In the genomic region with DNA sequence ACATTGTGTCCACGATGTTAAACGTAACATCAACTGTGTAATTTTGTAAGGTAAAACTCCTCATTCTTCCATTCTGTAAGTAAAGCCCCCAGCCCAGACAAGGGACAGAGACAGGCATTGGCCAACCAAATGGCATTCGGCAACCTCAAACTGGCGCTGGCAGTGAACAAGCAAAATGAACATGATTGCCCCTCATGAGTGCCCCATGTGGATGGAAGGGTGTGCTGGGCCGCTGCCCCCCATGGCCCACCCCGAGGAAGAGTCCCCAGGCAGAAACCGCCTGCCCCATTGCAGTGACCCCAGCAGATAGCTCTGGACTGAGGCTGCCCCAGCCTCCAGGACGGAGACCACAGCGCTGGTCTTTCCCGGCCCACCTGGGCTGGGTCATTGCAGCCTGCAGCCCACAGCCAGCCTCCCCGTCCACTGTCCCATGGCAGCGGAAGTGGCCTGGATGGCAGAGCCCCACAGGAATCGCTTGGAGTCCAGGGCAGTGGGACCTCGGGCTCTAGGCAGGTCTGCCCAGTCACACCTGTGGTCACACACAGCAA, we compare ENCODE assay signal across 26 cellular contexts.
A peak's percentile ranks its signal among the peaks of the same experiment; 100 is the strongest.
DNase-seq lines count a peak whose midpoint lies in the region; ATAC-seq and TF ChIP-seq lines count a peak whose summit lies in the region.
"Had no signal": no experiment of that assay in that cellular context is flagged by ENCODE, and none has a peak within 500 bp of the region (broad histone marks: within the 10 kb centered on the region; RNA-seq: fewer than 3 reads in every experiment).

No MANE protein-coding gene starts in this region.

- no peak overlapping the region for H3K4ac ChIP-seq in neuronal stem cell (ENCODE audit: low read length)

- POLR2A ChIA-PET in activated naive CD8-positive, alpha-beta T cell treated with anti-CD3 and anti-CD28 coated beads, Interleukin-2, amount 10 ng/mL, durations not matched to agents 7 days and 5 days (lab: Charles Lee), result no interaction called here

- H3K4me2 ChIP-seq in neuronal stem cell (ENCODE audit: insufficient read depth, low read length, poor library complexity, severe bottlenecking), result no peak overlapping the region
- H3K4me2 ChIP-seq: PC-9 had no signal

- no peak overlapping the region for H4K8ac ChIP-seq in neuronal stem cell (ENCODE audit: low read depth, low read length)

- TF ChIP-seq POLR2A in upper lobe of left lung (IDR thresholded peaks at IDR 0.05), result no peak

- peak; percentile 17 for DNase-seq in activated naive CD8-positive, alpha-beta T cell treated with anti-CD3 and anti-CD28 coated beads, Interleukin-2, amount 10 ng/mL, durations not matched to agents 7 days and 5 days
- DNase-seq in activated naive CD8-positive, alpha-beta T cell treated with anti-CD3 and anti-CD28 coated beads, Interleukin-2, amount 50 U/mL, for 24 hours, result no peak
- no peak for DNase-seq in neuronal stem cell (ENCODE audit: low spot score)
- DNase-seq in upper lobe of left lung, result peak; percentile 14 to 51
- DNase-seq in EL, result no peak
- DNase-seq: activated CD8-positive, alpha-beta memory T cell treated with anti-CD3 and anti-CD28 coated beads, Interleukin-2, amount 50 U/mL, for 48 hours; brain microvascular endothelial cell; GOT3; Kasumi-1; lower lobe of right lung; MV-4-11; NCI-H1694; NCI-H526; PC-9; SW 1271; T1000 had no signal

- H3K79me1 ChIP-seq in neuronal stem cell (ENCODE audit: low read depth, low read length), result peaks cover 15% of the 10 kb centered on the region

- H3K4me3 ChIP-seq in neuronal stem cell (ENCODE audit: low read length in 2 of 2) (no peak overlapping the region), upper lobe of left lung (no peak overlapping the region)
- H3K4me3 ChIP-seq: lower lobe of right lung, mucosa of descending colon, PC-9, tibial artery had no signal

- TF ChIP-seq CTCF in brain (conservative IDR thresholded peaks at IDR 0.05), result no peak
- no peak for TF ChIP-seq CTCF in upper lobe of left lung (IDR thresholded peaks at IDR 0.05)

- WGBS in neuronal stem cell (ENCODE audit: extremely low coverage in 2 of 2, insufficient read length in 2 of 2, insufficient replicate concordance in 1 of 2), 2 donors, result no CpG with 5 or more reads among the region's 14 CpGs
- 85 to 98% methylated on average over 4 to 13 of the region's 14 CpGs for WGBS in upper lobe of left lung, 2 donors

- no peak overlapping the region for H3K18ac ChIP-seq in neuronal stem cell (ENCODE audit: low read length)

- peaks cover 9% of the 10 kb centered on the region for H3K9me3 Mint-ChIP-seq in activated naive CD8-positive, alpha-beta T cell treated with anti-CD3 and anti-CD28 coated beads, Interleukin-2, amount 10 ng/mL, durations not matched to agents 7 days and 5 days
- H3K9me3 Mint-ChIP-seq in activated naive CD8-positive, alpha-beta T cell treated with anti-CD3 and anti-CD28 coated beads, Interleukin-2, amount 50 U/mL, for 24 hours, result peaks cover 13% of the 10 kb centered on the region
- H3K9me3 Mint-ChIP-seq in brain, result peaks cover 9 to 22% (median 17%) of the 10 kb centered on the region in 5 experiments
- H3K9me3 Mint-ChIP-seq: natural killer cell treated with Interleukin-12 subunit alpha and Interleukin-12 subunit beta and Interleukin-15 and Interleukin-18, amount 100 ng/mL, for 72 hours had no signal

- no peak overlapping the region for H3K9ac ChIP-seq in neuronal stem cell (ENCODE audit: low read depth, low read length, poor library complexity)

- H2BK12ac ChIP-seq in neuronal stem cell (ENCODE audit: low read length), result no peak overlapping the region

- H2BK5ac ChIP-seq in neuronal stem cell (ENCODE audit: low read length), result peak overlapping the region; percentile 19

- H3K9me3 ChIP-seq in neuronal stem cell (replicated peaks in 1 of 2; ENCODE audit: control insufficient read depth in 2 of 2, insufficient read depth in 1 of 2, low read depth in 1 of 2, low read length in 2 of 2), result peaks cover 0 to 9% of the 10 kb centered on the region in 2 donors
- no peaks in the 10 kb centered on the region for H3K9me3 ChIP-seq in upper lobe of left lung
- H3K9me3 ChIP-seq: lower lobe of right lung, mucosa of descending colon had no signal

- no peak overlapping the region for H3K4me3 Mint-ChIP-seq in activated naive CD8-positive, alpha-beta T cell treated with anti-CD3 and anti-CD28 coated beads, Interleukin-2, amount 10 ng/mL, durations not matched to agents 7 days and 5 days
- H3K4me3 Mint-ChIP-seq in activated naive CD8-positive, alpha-beta T cell treated with anti-CD3 and anti-CD28 coated beads, Interleukin-2, amount 50 U/mL, for 24 hours, result no peak overlapping the region
- no peak overlapping the region for H3K4me3 Mint-ChIP-seq in brain
- H3K4me3 Mint-ChIP-seq: B cell; natural killer cell treated with Interleukin-12 subunit alpha and Interleukin-12 subunit beta and Interleukin-15 and Interleukin-18, amount 100 ng/mL, for 72 hours; stimulated activated naive CD8-positive, alpha-beta T cell treated with anti-CD3 and anti-CD28 coated beads, Interleukin-15, amount 100 ng/mL, for 72 hours had no signal

- H3K36me3 Mint-ChIP-seq in activated naive CD8-positive, alpha-beta T cell treated with anti-CD3 and anti-CD28 coated beads, Interleukin-2, amount 10 ng/mL, durations not matched to agents 7 days and 5 days, result peaks cover 42% of the 10 kb centered on the region
- H3K36me3 Mint-ChIP-seq in activated naive CD8-positive, alpha-beta T cell treated with anti-CD3 and anti-CD28 coated beads, Interleukin-2, amount 50 U/mL, for 24 hours (ENCODE audit: low read depth), result peaks cover 33% of the 10 kb centered on the region
- peaks cover 49% of the 10 kb centered on the region for H3K36me3 Mint-ChIP-seq in brain

- H3K14ac ChIP-seq in neuronal stem cell (ENCODE audit: low read length), result no peak overlapping the region

- no peaks in the 10 kb centered on the region for H3K27me3 Mint-ChIP-seq in activated naive CD8-positive, alpha-beta T cell treated with anti-CD3 and anti-CD28 coated beads, Interleukin-2, amount 10 ng/mL, durations not matched to agents 7 days and 5 days
- no peaks in the 10 kb centered on the region for H3K27me3 Mint-ChIP-seq in activated naive CD8-positive, alpha-beta T cell treated with anti-CD3 and anti-CD28 coated beads, Interleukin-2, amount 50 U/mL, for 24 hours
- no peaks in the 10 kb centered on the region for H3K27me3 Mint-ChIP-seq in brain
- H3K27me3 Mint-ChIP-seq: B cell; natural killer cell treated with Interleukin-12 subunit alpha and Interleukin-12 subunit beta and Interleukin-15 and Interleukin-18, amount 100 ng/mL, for 72 hours; stimulated activated naive CD8-positive, alpha-beta T cell treated with anti-CD3 and anti-CD28 coated beads, Interleukin-15, amount 100 ng/mL, for 72 hours had no signal

- no peak overlapping the region for H2BK120ac ChIP-seq in neuronal stem cell (ENCODE audit: low read depth, low read length)

- H4K91ac ChIP-seq in neuronal stem cell (ENCODE audit: low read depth, low read length, poor library complexity), result no peak overlapping the region

- H2AFZ ChIP-seq in neuronal stem cell (ENCODE audit: low read length), result no peak overlapping the region
- H2AFZ ChIP-seq: PC-9 had no signal

- H3K36me3 ChIP-seq in neuronal stem cell (replicated peaks in 1 of 2; ENCODE audit: control insufficient read depth in 2 of 2, insufficient read depth in 2 of 2, low read length in 2 of 2) (peaks cover 10 to 27% of the 10 kb centered on the region in 2 donors), upper lobe of left lung (peaks cover 2 to 68% (median 31%) of the 10 kb centered on the region in 4 donors)
- H3K36me3 ChIP-seq: brain microvascular endothelial cell had no signal

- TF ChIP-seq EP300 in upper lobe of left lung (IDR thresholded peaks at IDR 0.05), result no peak

- no peak overlapping the region for H3K27ac ChIP-seq in neuronal stem cell (replicated peaks; ENCODE audit: low read length)
- no peak overlapping the region for H3K27ac ChIP-seq in upper lobe of left lung
- H3K27ac ChIP-seq: brain microvascular endothelial cell, lower lobe of right lung, PC-9, tibial artery had no signal

- peak overlapping the region; percentile 49 for H3K23ac ChIP-seq in neuronal stem cell (ENCODE audit: low read depth, low read length, poor library complexity)

- ATAC-seq in activated naive CD8-positive, alpha-beta T cell treated with anti-CD3 and anti-CD28 coated beads, Interleukin-2, amount 10 ng/mL, durations not matched to agents 7 days and 5 days (ENCODE audit: low read depth), result no peak
- ATAC-seq in activated naive CD8-positive, alpha-beta T cell treated with anti-CD3 and anti-CD28 coated beads, Interleukin-2, amount 50 U/mL, for 24 hours, result no peak
- no peak for ATAC-seq in upper lobe of left lung (ENCODE audit: low FRiP score in 2 of 2)
- no peak for ATAC-seq in GM21737 (IDR thresholded peaks at IDR 0.05; ENCODE audit: unreplicated experiment)
- ATAC-seq in HG02623 (IDR thresholded peaks at IDR 0.05; ENCODE audit: unreplicated experiment), result no peak
- ATAC-seq: HepG2; lower lobe of right lung; mucosa of descending colon; natural killer cell treated with Interleukin-12 subunit alpha and Interleukin-12 subunit beta and Interleukin-15 and Interleukin-18, amount 100 ng/mL, for 72 hours; stimulated activated naive CD8-positive, alpha-beta T cell treated with anti-CD3 and anti-CD28 coated beads, Interleukin-15, amount 100 ng/mL, for 72 hours had no signal

- H3K4me1 Mint-ChIP-seq in activated naive CD8-positive, alpha-beta T cell treated with anti-CD3 and anti-CD28 coated beads, Interleukin-2, amount 10 ng/mL, durations not matched to agents 7 days and 5 days, result no peaks in the 10 kb centered on the region
- H3K4me1 Mint-ChIP-seq in activated naive CD8-positive, alpha-beta T cell treated with anti-CD3 and anti-CD28 coated beads, Interleukin-2, amount 50 U/mL, for 24 hours, result no peaks in the 10 kb centered on the region
- H3K4me1 Mint-ChIP-seq in brain, result peaks cover 27% of the 10 kb centered on the region
- H3K4me1 Mint-ChIP-seq: B cell; stimulated activated naive CD8-positive, alpha-beta T cell treated with anti-CD3 and anti-CD28 coated beads, Interleukin-15, amount 100 ng/mL, for 72 hours had no signal

- H3K4me1 ChIP-seq in neuronal stem cell (ENCODE audit: control insufficient read depth in 2 of 2, insufficient read depth in 1 of 2, low read depth in 1 of 2, low read length in 2 of 2) (peaks cover 0 to 9% of the 10 kb centered on the region in 2 donors), upper lobe of left lung (no peaks in the 10 kb centered on the region)
- H3K4me1 ChIP-seq: lower lobe of right lung, tibial artery had no signal

- no peak overlapping the region for H2BK15ac ChIP-seq in neuronal stem cell (ENCODE audit: low read length)

- H2AK5ac ChIP-seq in neuronal stem cell (ENCODE audit: low read depth, low read length), result no peak overlapping the region

- no peak overlapping the region for H3K27ac Mint-ChIP-seq in activated naive CD8-positive, alpha-beta T cell treated with anti-CD3 and anti-CD28 coated beads, Interleukin-2, amount 10 ng/mL, durations not matched to agents 7 days and 5 days
- H3K27ac Mint-ChIP-seq in activated naive CD8-positive, alpha-beta T cell treated with anti-CD3 and anti-CD28 coated beads, Interleukin-2, amount 50 U/mL, for 24 hours, result no peak overlapping the region
- H3K27ac Mint-ChIP-seq in brain, result peak overlapping the region in 4 of 5 experiments; percentile 16 to 86 (median 48)
- H3K27ac Mint-ChIP-seq: activated T-helper 2 cell treated with anti-CD3 and anti-CD28 coated beads, Interferon-gamma antibody, Interleukin-2, Interleukin-4, amounts not matched to agents 10 μg/mL and 5 μg/mL and 100 μg/mL, durations not matched to agents 14 hours and 24 hours and 36 hours; B cell; natural killer cell treated with Interleukin-12 subunit alpha and Interleukin-12 subunit beta and Interleukin-15 and Interleukin-18, amount 100 ng/mL, for 72 hours had no signal

- no peaks in the 10 kb centered on the region for H3K27me3 ChIP-seq in neuronal stem cell (ENCODE audit: control insufficient read depth in 3 of 3, insufficient read depth in 3 of 3, low read depth in 1 of 3, low read length in 3 of 3)
- no peaks in the 10 kb centered on the region for H3K27me3 ChIP-seq in upper lobe of left lung
- H3K27me3 ChIP-seq: brain microvascular endothelial cell, tibial artery had no signal

Comparison
In these comparisons a context has a peak if more than half of its experiments do, and no peak if none do; other contexts are left out.
1. DNase-seq: peak in activated naive CD8-positive, alpha-beta T cell treated with anti-CD3 and anti-CD28 coated beads, Interleukin-2, amount 10 ng/mL, durations not matched to agents 7 days and 5 days (single experiment) and upper lobe of left lung (2 of 2); none in activated naive CD8-positive, alpha-beta T cell treated with anti-CD3 and anti-CD28 coated beads, Interleukin-2, amount 50 U/mL, for 24 hours (single experiment), neuronal stem cell (single experiment) and EL (single experiment).
2. H3K27ac Mint-ChIP-seq: peak in brain (4 of 5); none in activated naive CD8-positive, alpha-beta T cell treated with anti-CD3 and anti-CD28 coated beads, Interleukin-2, amount 10 ng/mL, durations not matched to agents 7 days and 5 days (single experiment) and activated naive CD8-positive, alpha-beta T cell treated with anti-CD3 and anti-CD28 coated beads, Interleukin-2, amount 50 U/mL, for 24 hours (single experiment).